13 cellular contexts compared by ENCODE assay signal in genomic region chr22:32175751-32176644, GRCh38. TPM values are rescaled to one million over a fixed set of nuclear protein-coding genes. Genes with fewer than 3 reads are reported as not detected.
DNase-seq lines count a peak whose midpoint lies in the region; ATAC-seq and TF ChIP-seq lines count a peak whose summit lies in the region.
"Had no signal": no experiment of that assay in that cellular context is flagged by ENCODE, and none has a peak within 500 bp of the region (broad histone marks: within the 10 kb centered on the region; RNA-seq: fewer than 3 reads in every experiment).

No MANE protein-coding gene starts in this region.

- no peaks in the 10 kb centered on the region for H3K36me3 ChIP-seq in heart left ventricle
- H3K36me3 ChIP-seq in testis (ENCODE audit: low read depth, missing control alignments), result no peaks in the 10 kb centered on the region

- intact Hi-C loops in heart left ventricle (cut with DNase I), result no loop called here
- intact Hi-C loops in Right ventricle myocardium superior (cut with DNase I), result no loop called here
- intact Hi-C loops in testis (cut with DNase I; ENCODE audit: low total_unique reads), result no loop called here

- no peak for DNase-seq in heart left ventricle
- no peak for DNase-seq in Right ventricle myocardium superior
- no peak for DNase-seq in testis
- DNase-seq in NOMO-1 treated with DMSO at 0.1 percent for 48 hours (lab: John Stamatoyannopoulos, UW; ENCODE audit: unreplicated experiment), result no peak
- DNase-seq in HPDE6-E6E7 (ENCODE audit: extremely low spot score), result no peak
- DNase-seq: CD4-positive, alpha-beta T cell; hippocampal formation; NCI-H510A had no signal

- TF ChIP-seq CTCF in heart left ventricle (IDR thresholded peaks at IDR 0.05) (peak in 1 of 12 donors; percentile 8), VCaP (conservative IDR thresholded peaks at IDR 0.05) (0 out of 2 replicates have a peak, but pooled peaks have one; percentile 8), testis (IDR thresholded peaks at IDR 0.05) (no peak)

- H3K4me3 ChIP-seq in heart left ventricle (peak overlapping the region in 8 of 12 donors; percentile 3 to 27 (median 18)), iPS-11a (ENCODE audit: low read depth, low read length) (peak overlapping the region; percentile 30), testis (peak overlapping the region; percentile 12 to 26)

- peaks cover 0 to 7% (median 0%) of the 10 kb centered on the region in 12 donors for H3K4me1 ChIP-seq in heart left ventricle
- H3K4me1 ChIP-seq in testis, result no peaks in the 10 kb centered on the region

- H3K27ac ChIP-seq in heart left ventricle (no peak overlapping the region), VCaP (peak overlapping the region; percentile 22; the same call in 1 of the 2 replicates), testis (no peak overlapping the region)

- no peaks in the 10 kb centered on the region for H3K9me3 ChIP-seq in heart left ventricle
- H3K9me3 ChIP-seq in testis, result no peaks in the 10 kb centered on the region

- whole genome bisulfite sequencing in heart left ventricle, 4 donors, result 2 to 8% (median 4%) methylated on average over 26 to 71 of the region's 71 CpGs
- WGBS in testis, 2 donors, result 4 to 5% methylated on average over 17 to 65 of the region's 71 CpGs

- peak in 1 of 4 donors; percentile 31 for ATAC-seq in heart left ventricle
- no peak for ATAC-seq in Right ventricle myocardium superior (ENCODE audit: poor library complexity)
- ATAC-seq in HG03442 (IDR thresholded peaks at IDR 0.05; ENCODE audit: unreplicated experiment), result no peak

- H3K27me3 ChIP-seq in heart left ventricle, result peaks cover 14 to 53% (median 29%) of the 10 kb centered on the region in 9 donors
- no peaks in the 10 kb centered on the region for H3K27me3 ChIP-seq in testis

- TF ChIP-seq POLR2A in heart left ventricle (IDR thresholded peaks at IDR 0.05) (no peak), testis (IDR thresholded peaks at IDR 0.05) (no peak)

RNA-seq across cellular contexts. Expression of gene C22orf42, which starts 16.9 kb away (rescaled TPM):
- total RNA-seq in heart left ventricle, result not detected
- not detected for polyA plus RNA-seq in heart left ventricle
- total RNA-seq in Right ventricle myocardium superior, result not detected
- total RNA-seq in testis, result 10 to 100 TPM in 1 of 2 donors, 1 to 10 TPM in 1; 4.0 to 15.6 TPM
- 13.3 TPM for polyA plus RNA-seq in testis (ENCODE audit: insufficient read depth, low read depth, low replicate concordance)
- total RNA-seq: CD4-positive, alpha-beta T cell; LHCN-M2; SK-MEL-5 had no signal

RNA-seq across cellular contexts. Expression of gene RFPL2, which starts 28.9 kb away (rescaled TPM):
- not detected for total RNA-seq in heart left ventricle
- polyA plus RNA-seq in heart left ventricle, result not detected
- not detected for total RNA-seq in Right ventricle myocardium superior
- not detected for total RNA-seq in testis
- 0.34 TPM for polyA plus RNA-seq in testis (ENCODE audit: insufficient read depth, low read depth, low replicate concordance)
- total RNA-seq: LHCN-M2 had no signal
